8 cellular contexts compared by ENCODE assay signal in the genomic region with DNA sequence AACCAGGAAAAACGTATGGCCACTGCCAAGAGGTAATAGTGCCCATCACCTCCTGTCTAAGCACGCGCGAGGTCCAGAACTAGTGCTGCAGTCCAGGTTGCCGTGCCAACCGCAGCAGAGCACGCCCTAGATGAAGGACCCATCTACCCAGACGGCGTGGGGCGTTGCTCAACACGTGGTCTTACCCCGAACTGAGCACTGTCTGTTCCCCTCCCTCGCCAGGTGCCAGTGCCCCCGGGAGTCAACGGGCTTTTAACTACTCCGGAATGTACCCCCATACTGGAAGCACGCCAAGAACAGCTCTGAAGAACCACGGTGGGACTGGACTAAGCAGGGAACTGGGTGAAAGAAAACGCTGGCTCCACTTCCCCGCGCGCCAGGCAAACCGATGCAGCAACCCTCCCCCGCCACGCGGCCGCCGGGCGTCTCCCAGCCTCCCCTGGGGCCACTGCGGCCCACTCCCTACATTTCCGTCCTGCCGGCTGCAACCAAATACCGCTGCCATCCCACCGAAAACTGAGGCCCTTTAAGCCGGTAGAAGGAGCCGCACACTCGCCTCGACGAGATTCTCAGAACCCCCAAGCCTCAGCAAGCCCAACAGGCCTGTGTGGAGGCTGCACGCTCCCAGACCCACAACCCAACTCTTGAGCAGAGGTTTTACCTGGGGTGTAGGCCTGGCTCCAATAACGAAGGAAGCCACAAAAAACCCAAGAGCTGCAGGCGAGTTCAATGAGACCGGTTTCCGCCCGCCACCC. TPM values are rescaled to one million over a fixed set of nuclear protein-coding genes. Genes with fewer than 3 reads are reported as not detected.
DNase-seq lines count a peak whose midpoint lies in the region; ATAC-seq and TF ChIP-seq lines count a peak whose summit lies in the region.

TSS of gene HSPA8 (minus strand) at position 734 of the 755 bp plus-strand sequence. CDS start 812 bp downstream, outside the sequence.

- TF ChIP-seq CTCF in omental fat pad (IDR thresholded peaks at IDR 0.05) = no peak

- ATAC-seq in HG03439 (IDR thresholded peaks at IDR 0.05; ENCODE audit: unreplicated experiment) (peak; percentile 6), omental fat pad (ENCODE audit: low FRiP score) (peak; percentile 14)

- peak; percentile 22 for DNase-seq in DMS153 (lab: John Stamatoyannopoulos, UW)
- no peak for DNase-seq in DMS153 treated with DMSO at 0.1 percent for 48 hours (lab: John Stamatoyannopoulos, UW; ENCODE audit: unreplicated experiment)
- DNase-seq in SHP77 treated with DMSO at 0.1 percent for 48 hours (lab: John Stamatoyannopoulos, UW) = peak; percentile 4
- peak; percentile 75 for DNase-seq in activated naive CD4-positive, alpha-beta T cell treated with Interleukin-2 at 50 U/mL for 16 hours
- peak; percentile 20 for DNase-seq in germinal center (ENCODE audit: low spot score)
- DNase-seq in omental fat pad (ENCODE audit: low spot score) = peak; percentile 52

- peak within 1 kb of the TSS; percentile 99 for H3K27ac ChIP-seq in temporal lobe (ENCODE audit: low read depth, low read length)

RNA-seq across cellular contexts. Expression of gene HSPA8, which starts in this region (rescaled TPM):
- total RNA-seq in omental fat pad (1,000 to 10,000 TPM in 2 of 4 donors, 100 to 1,000 TPM in 2; 751 to 1,858 (median 1,218) TPM), temporal lobe (2,234 TPM)
